23 cellular contexts compared by ENCODE assay signal in the genomic region with DNA sequence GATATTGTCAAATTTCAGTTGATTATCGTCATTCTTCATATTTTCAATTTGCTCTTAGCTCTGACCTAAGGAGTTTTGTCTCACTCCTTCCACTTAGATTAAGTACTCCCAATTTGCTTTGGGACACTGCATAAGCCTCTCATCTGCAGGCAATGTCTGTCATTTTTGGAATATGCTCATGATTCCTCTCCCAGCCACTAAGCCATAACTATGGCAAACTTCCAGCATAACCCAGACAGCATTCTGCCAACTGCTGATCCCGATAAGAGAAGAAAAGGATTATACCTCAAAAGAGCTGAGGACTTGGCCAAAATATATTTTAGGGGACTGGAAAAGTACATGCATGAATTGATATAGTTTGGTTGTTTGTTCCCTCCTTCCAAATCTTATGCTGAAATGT.
"Had no signal": no experiment of that assay in that cellular context is flagged by ENCODE, and none has a peak within 500 bp of the region (broad histone marks: within the 10 kb centered on the region; RNA-seq: fewer than 3 reads in every experiment).

No MANE protein-coding gene starts in this region.

- H3K4me1 ChIP-seq: neural progenitor cell, parathyroid adenoma, psoas muscle, right lobe of liver, sigmoid colon, stomach, thyroid gland, tibial nerve, upper lobe of right lung, uterus had no signal

- H3K9me3 ChIP-seq: ovary, psoas muscle, right lobe of liver, sigmoid colon, stomach, thoracic aorta, thyroid gland, tibial nerve, upper lobe of right lung, uterus had no signal

- DNase-seq: natural killer cell; occipital lobe; ovary; right lobe of liver; sigmoid colon; small intestine; stimulated activated CD4-positive, alpha-beta T cell treated with anti-CD3 and anti-CD28 coated beads, Interleukin-15, amount 100 ng/mL, for 24 hours; stimulated activated CD4-positive, alpha-beta T cell treated with anti-CD3 and anti-CD28 coated beads, Interleukin-2, amount 100 ng/mL, for 24 hours; stimulated activated CD4-positive, alpha-beta T cell treated with anti-CD3 and anti-CD28 coated beads, Interleukin-2, amount 100 ng/mL, for 48 hours; stimulated activated CD4-positive, alpha-beta T cell treated with anti-CD3 and anti-CD28 coated beads, Interleukin-4, amount 100 ng/mL, for 24 hours; stimulated activated naive B cell treated with anti-CD40 and anti-IgM and Interleukin-4, amounts not matched to agents 10 μg/mL and 1 μg/mL and 100 μg/mL, for 72 hours; stimulated activated naive CD4-positive, alpha-beta T cell treated with Interleukin-2 at 50 U/mL for 16 hours; stomach; thyroid gland; upper lobe of right lung; uterus had no signal

- H3K4me3 ChIP-seq: neural progenitor cell, ovary, psoas muscle, right lobe of liver, sigmoid colon, stomach, thoracic aorta, thyroid gland, tibial nerve, upper lobe of right lung, uterus had no signal

- H3K27me3 ChIP-seq: neural progenitor cell, ovary, right lobe of liver, sigmoid colon, stomach, thyroid gland, tibial nerve, upper lobe of right lung, uterus had no signal

- H3K27ac ChIP-seq: neural progenitor cell, ovary, parathyroid adenoma, psoas muscle, right lobe of liver, sigmoid colon, stomach, thoracic aorta, thyroid gland, tibial nerve, upper lobe of right lung, uterus had no signal

- ATAC-seq: natural killer cell; psoas muscle; right cardiac atrium; right lobe of liver; stimulated activated effector memory CD8-positive, alpha-beta T cell treated with anti-CD3 and anti-CD28 coated beads, Interleukin-12 subunit alpha, Interleukin-12 subunit beta, amount 100 ng/mL, for 72 hours; stimulated activated naive B cell treated with anti-CD40 and anti-IgM and Interleukin-4, amounts not matched to agents 10 μg/mL and 1 μg/mL and 100 μg/mL, for 72 hours; upper lobe of right lung had no signal

- H3K36me3 ChIP-seq: neural progenitor cell, ovary, right lobe of liver, sigmoid colon, stomach, thoracic aorta, thyroid gland, tibial nerve, upper lobe of right lung, uterus had no signal
